In the genomic region with DNA sequence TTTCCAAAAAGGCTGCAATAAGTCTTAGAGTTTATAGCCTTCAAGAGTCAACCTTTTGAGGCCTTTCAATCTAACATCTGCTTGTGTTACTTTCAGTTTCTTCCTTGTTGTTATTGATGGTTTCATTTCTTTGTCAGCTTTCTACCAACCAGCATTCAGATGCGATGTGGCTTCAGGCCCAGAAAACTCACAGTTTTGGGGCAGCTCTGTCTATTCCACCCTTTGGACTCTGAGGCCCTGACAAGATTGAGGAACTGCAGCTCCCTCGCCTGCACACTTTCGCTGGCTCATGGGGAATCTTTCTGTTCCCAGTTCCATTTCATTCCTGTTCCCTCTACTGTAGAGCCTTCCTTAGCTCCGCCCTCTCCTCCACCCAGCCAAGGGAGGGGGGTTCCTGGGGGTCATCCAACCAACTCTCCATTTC, we compare ENCODE assay signal across 13 cellular contexts. TPM values are rescaled to one million over a fixed set of nuclear protein-coding genes. Genes with fewer than 3 reads are reported as not detected.
DNase-seq lines count a peak whose midpoint lies in the region; ATAC-seq and TF ChIP-seq lines count a peak whose summit lies in the region.
"Had no signal": no experiment of that assay in that cellular context is flagged by ENCODE, and none has a peak within 500 bp of the region (broad histone marks: within the 10 kb centered on the region; RNA-seq: fewer than 3 reads in every experiment).

No MANE protein-coding gene starts in this region.

- no peaks in the 10 kb centered on the region for H3K36me3 Mint-ChIP-seq in T-cell
- H3K36me3 Mint-ChIP-seq in activated T-helper 17 cell treated with anti-CD3 and anti-CD28 coated beads, Interleukin-2, amount 50 U/mL, for 72 hours (ENCODE audit: low read depth), result no peaks in the 10 kb centered on the region

- no peak for TF ChIP-seq CTCF in GM12865 (IDR thresholded peaks at IDR 0.05; ENCODE audit: insufficient read depth, low read depth, low read length, missing control alignments)

- H3K27ac Mint-ChIP-seq in T-cell, result peak overlapping the region; percentile 34 to 40
- H3K27ac Mint-ChIP-seq in activated T-helper 17 cell treated with anti-CD3 and anti-CD28 coated beads, Interleukin-2, amount 50 U/mL, for 72 hours, result no peak overlapping the region

- POLR2A ChIA-PET in T-cell (lab: Charles Lee), result no interaction called here

- CTCF ChIA-PET in T-cell (lab: Charles Lee), result interaction anchor here in 1 of 2 donors (1.1 to 1.6 kb wide), 2 partner anchors 69 to 74 kb away, joined by 3 read pairs; a partner anchor contains a TSS

- DNase-seq in GM12865 (ENCODE audit: low read depth), result peak; percentile 36
- DNase-seq in T-cell, result no peak
- no peak for DNase-seq in NK-92 treated with Interleukin-12 subunit alpha and Interleukin-12 subunit beta, amount 100 ng/mL, for 24 hours (lab: John Stamatoyannopoulos, UW)
- no peak for DNase-seq in NCI-H446 treated with DMSO at 0.1 percent for 48 hours (lab: John Stamatoyannopoulos, UW)
- DNase-seq: activated naive CD4-positive, alpha-beta T cell; dermis blood vessel endothelial cell; head of caudate nucleus; NCI-H1417 treated with DMSO at 0.1 percent for 48 hours had no signal

- no peak overlapping the region for H3K4me3 Mint-ChIP-seq in T-cell
- no peak overlapping the region for H3K4me3 Mint-ChIP-seq in activated T-helper 17 cell treated with anti-CD3 and anti-CD28 coated beads, Interleukin-2, amount 50 U/mL, for 72 hours

- H3K4me3 ChIP-seq in GM12865 (ENCODE audit: low read depth, low read length), result no peak overlapping the region
- H3K4me3 ChIP-seq: BLaER1 had no signal

- peaks cover 6 to 13% (median 8%) of the 10 kb centered on the region in 3 donors for H3K4me1 Mint-ChIP-seq in T-cell
- no peaks in the 10 kb centered on the region for H3K4me1 Mint-ChIP-seq in activated T-helper 17 cell treated with anti-CD3 and anti-CD28 coated beads, Interleukin-2, amount 50 U/mL, for 72 hours

- H3K9me3 Mint-ChIP-seq in T-cell, result no peaks in the 10 kb centered on the region
- H3K9me3 Mint-ChIP-seq in activated T-helper 17 cell treated with anti-CD3 and anti-CD28 coated beads, Interleukin-2, amount 50 U/mL, for 72 hours, result no peaks in the 10 kb centered on the region

- ATAC-seq in GM19372 (IDR thresholded peaks at IDR 0.05; ENCODE audit: low read depth, unreplicated experiment) (peak; percentile 68), HG02981 (IDR thresholded peaks at IDR 0.05; ENCODE audit: unreplicated experiment) (peak; percentile 61), T-cell (replicated peaks in 1 of 4) (no peak), HG03139 (IDR thresholded peaks at IDR 0.05; ENCODE audit: unreplicated experiment) (no peak)
- no peak for ATAC-seq in activated T-helper 17 cell treated with anti-CD3 and anti-CD28 coated beads, Interleukin-2, amount 50 U/mL, for 72 hours (replicated peaks)

- H3K27me3 Mint-ChIP-seq in T-cell, result peaks cover 5 to 9% of the 10 kb centered on the region in 2 donors
- H3K27me3 Mint-ChIP-seq in activated T-helper 17 cell treated with anti-CD3 and anti-CD28 coated beads, Interleukin-2, amount 50 U/mL, for 72 hours, result peaks cover 30% of the 10 kb centered on the region

RNA-seq across cellular contexts. Expression of a gene that starts 13.3 kb away (rescaled TPM):
- total RNA-seq in T-cell, result 10 to 100 TPM; 11.4 to 46.0 (median 13.0) TPM
- total RNA-seq in activated T-helper 17 cell treated with anti-CD3 and anti-CD28 coated beads, Interleukin-2, amount 50 U/mL, for 72 hours, result 10 to 100 TPM in 1 of 2 donors, 1 to 10 TPM in 1; 4.0 to 29.1 TPM

Comparison
In these comparisons a context has a peak if more than half of its experiments do, and no peak if none do; other contexts are left out.
1. ATAC-seq: peak in GM19372 (single experiment) and HG02981 (single experiment); none in T-cell (0 of 4), HG03139 (single experiment) and activated T-helper 17 cell treated with anti-CD3 and anti-CD28 coated beads, Interleukin-2, amount 50 U/mL, for 72 hours (single experiment).